ENCODE assay signal across 11 cellular contexts in genomic region chr11:73306069-73306468, GRCh38. TPM values are rescaled to one million over a fixed set of nuclear protein-coding genes. Genes with fewer than 3 reads are reported as not detected.
DNase-seq lines count a peak whose midpoint lies in the region; ATAC-seq, FAIRE-seq and TF ChIP-seq lines count a peak whose summit lies in the region.
"Had no signal": no experiment of that assay in that cellular context is flagged by ENCODE, and none has a peak within 500 bp of the region (broad histone marks: within the 10 kb centered on the region; RNA-seq: fewer than 3 reads in every experiment).

No MANE protein-coding gene starts in this region.

- FAIRE-seq in HepG2 (lab: Jason Lieb, UNC): no peak
- FAIRE-seq: G401.6 had no signal

- 17% methylated on average over 3 of the region's 3 CpGs for WGBS in HepG2 (ENCODE audit: low lambda C conversion rate)
- 63% methylated on average over 1 of the region's 3 CpGs for WGBS in right lobe of liver (ENCODE audit: insufficient coverage, low coverage, low lambda C conversion rate, missing lambda C conversion rate)

- in situ Hi-C loops in HepG2 (cut with HindIII; ENCODE audit: extremely low pct_ligation_motif_present, low pct_unique_long_range_greater_than_20kb): loop anchor here (5.0 kb wide), 1 partner anchor 36 kb away; no protein-coding TSS in a partner anchor

- H3K79me2 ChIP-seq in HepG2 (ENCODE audit: insufficient read depth, low read length): peaks cover 17% of the 10 kb centered on the region

- CTCF ChIA-PET in HepG2 (lab: Yijun Ruan, JAX; ENCODE audit: low intra/inter-chr PET ratio, low total read pairs): interaction anchor here (2.1 to 2.9 kb wide), 2 partner anchors 29 to 54 kb away, joined by 6 to 90 read pairs; no protein-coding TSS in a partner anchor

- H3K27me3 ChIP-seq in HepG2 (ENCODE audit: control insufficient read depth in 1 of 2, insufficient read depth in 2 of 2, low read length in 2 of 2) (peaks cover 0 to 10% of the 10 kb centered on the region in 2 experiments; a peak in 2 of 5 replicates), right lobe of liver (no peaks in the 10 kb centered on the region), breast epithelium (no peaks in the 10 kb centered on the region)

- intact Hi-C loops in HepG2 (cut with micrococcal nuclease; ENCODE audit: unreplicated experiment): no loop called here
- intact Hi-C loops in right lobe of liver (cut with DNase I): no loop called here
- intact Hi-C loops in breast epithelium (cut with DNase I; ENCODE audit: low total_unique reads): no loop called here

- no peak for TF ChIP-seq CTCF in HepG2 (CRISPR knock-in tag; IDR thresholded peaks at IDR 0.05)
- no peak for TF ChIP-seq CTCF in right lobe of liver (IDR thresholded peaks at IDR 0.05)
- TF ChIP-seq CTCF in breast epithelium (IDR thresholded peaks at IDR 0.05): no peak

- TF ChIP-seq POLR2A in HepG2 (IDR thresholded peaks at IDR 0.05; ENCODE audit: insufficient read depth in 1 of 2, low read depth in 2 of 2, low read length in 2 of 2): no peak
- TF ChIP-seq POLR2A in right lobe of liver (IDR thresholded peaks at IDR 0.05): no peak
- TF ChIP-seq POLR2A in breast epithelium (IDR thresholded peaks at IDR 0.05): no peak

- H4K20me1 ChIP-seq in HepG2 (ENCODE audit: insufficient read depth, low read length): no peaks in the 10 kb centered on the region; the same call in 1 of the 2 replicates

- no peak for TF ChIP-seq EP300 in HepG2 (IDR thresholded peaks at IDR 0.05; ENCODE audit: low read depth in 2 of 2, low read length in 2 of 2)
- TF ChIP-seq EP300 in HepG2 (CRISPR knock-in tag; IDR thresholded peaks at IDR 0.05; ENCODE audit: borderline replicate concordance): no peak

- H3K4me1 ChIP-seq in HepG2 (ENCODE audit: insufficient read depth, low read length) (peaks cover 30% of the 10 kb centered on the region), right lobe of liver (peaks cover 0 to 9% (median 3%) of the 10 kb centered on the region in 4 donors), breast epithelium (peaks cover 0 to 6% of the 10 kb centered on the region in 2 donors)

- POLR2A ChIA-PET in HepG2 (lab: Yijun Ruan, JAX): interaction anchor here (5.7 to 6.2 kb wide), 2 partner anchors 21 to 29 kb away, joined by 124 to 205 read pairs; no protein-coding TSS in a partner anchor

- DNase-seq in HepG2 (ENCODE audit: low spot score) (no peak), right lobe of liver (no peak), SKM-1 treated with dmso at 0.1 percent for 144 hours (lab: John Stamatoyannopoulos, UW; ENCODE audit: unreplicated experiment) (peak; percentile 40), iPS-NIHi7 (ENCODE audit: extremely low spot score) (peak; percentile 39), COLO668 (lab: John Stamatoyannopoulos, UW; ENCODE audit: unreplicated experiment) (no peak), NCI-H524 (lab: John Stamatoyannopoulos, UW) (no peak), breast epithelium (ENCODE audit: low spot score in 2 of 2) (no peak), SIG-M5 treated with dmso at 0.1 percent for 504 hours (lab: John Stamatoyannopoulos, UW; ENCODE audit: unreplicated experiment) (no peak)
- DNase-seq: amniotic stem cell, posterior cingulate gyrus had no signal

- 0 out of 2 replicates have a peak overlapping the region, but pooled peaks have one; percentile 96 for H3K4me2 ChIP-seq in HepG2 (ENCODE audit: low read depth, low read length)

- no peak overlapping the region for H2AFZ ChIP-seq in HepG2 (ENCODE audit: low read length)

- H3K27ac ChIP-seq in HepG2 (ENCODE audit: extremely low read length, insufficient read depth, low read length): no peak overlapping the region
- H3K27ac ChIP-seq in right lobe of liver: no peak overlapping the region
- peak overlapping the region in 1 of 2 donors; percentile 99 for H3K27ac ChIP-seq in breast epithelium

- H3K9me3 ChIP-seq in HepG2 (ENCODE audit: low read length) (no peaks in the 10 kb centered on the region), right lobe of liver (no peaks in the 10 kb centered on the region), breast epithelium (no peaks in the 10 kb centered on the region)

- ATAC-seq in HepG2 (no peak), right lobe of liver (no peak)

- BruUV-seq in HepG2 (replicated peaks; lab: Mats Ljungman, UMichigan): no TSS peak

- TF ChIP-seq RAD21 in HepG2 (CRISPR knock-in tag; IDR thresholded peaks at IDR 0.05): no peak

- H3K9ac ChIP-seq in HepG2 (ENCODE audit: insufficient read depth, low read depth, low read length): no peak overlapping the region

- H3K36me3 ChIP-seq in HepG2 (replicated peaks in 1 of 2; ENCODE audit: control insufficient read depth in 1 of 2, insufficient read depth in 2 of 2, low read length in 2 of 2) (no peaks in the 10 kb centered on the region), right lobe of liver (no peaks in the 10 kb centered on the region), breast epithelium (no peaks in the 10 kb centered on the region)

- H3K4me3 ChIP-seq in HepG2 (replicated peaks in 1 of 3; ENCODE audit: insufficient read depth in 1 of 3, low read depth in 2 of 3, low read length in 3 of 3): no peak overlapping the region
- H3K4me3 ChIP-seq in right lobe of liver: no peak overlapping the region
- H3K4me3 ChIP-seq in breast epithelium: no peak overlapping the region

TF ChIP-seq in HepG2, 621 proteins besides CTCF, POLR2A, EP300 and RAD21 (continues in another document):
- TF ChIP-seq MIER2 (CRISPR knock-in tag; IDR thresholded peaks at IDR 0.05) (no peak), RARA (CRISPR knock-in tag; IDR thresholded peaks at IDR 0.05) (no peak), MXD1 (CRISPR knock-in tag; IDR thresholded peaks at IDR 0.05) (no peak), PHF5A (CRISPR knock-in tag; IDR thresholded peaks at IDR 0.05; ENCODE audit: low read depth, unreplicated experiment) (no peak)

RNA-seq across cellular contexts. Expression of gene ARHGEF17, which starts 2.0 kb away (rescaled TPM):
- total RNA-seq in HepG2 (2016; rRNA removed; fragmentation: Illumina TruSeq; extraction: Trizol) (5.7 and 10.7 TPM in 2 replicates), right lobe of liver (1 to 10 TPM; 4.6 to 7.3 (median 5.4) TPM), breast epithelium (10 to 100 TPM; 28.8 to 54.7 (median 38.2) TPM)
- 4.6 and 5.1 TPM in 2 replicates for total RNA-seq in HepG2 (2016; cell fraction: cytosol; rRNA removed; fragmentation: Illumina TruSeq; extraction: Trizol; ENCODE audit: low read depth)
- total RNA-seq in HepG2 (2016; cell fraction: insoluble cytoplasmic fraction; rRNA removed; fragmentation: Illumina TruSeq; extraction: Trizol): 3.7 and 12.1 TPM in 2 replicates
- total RNA-seq in HepG2 (2016; cell fraction: membrane; rRNA removed; fragmentation: Illumina TruSeq; extraction: Trizol): 3.3 and 3.8 TPM in 2 replicates
- total RNA-seq in HepG2 (2016; cell fraction: nucleus; rRNA removed; fragmentation: Illumina TruSeq; extraction: Trizol): 20.3 and 20.6 TPM in 2 replicates
- polyA plus RNA-seq in HepG2 (2011; rRNA removed): 28.8 and 37.7 TPM in 2 replicates
- polyA plus RNA-seq in HepG2 (2011; cell fraction: cytosol; rRNA removed): 7.4 and 13.6 TPM in 2 replicates
- 250 and 318 TPM in 2 replicates for polyA plus RNA-seq in HepG2 (2011; cell fraction: nucleus; rRNA removed)
- 17.9 and 20.3 TPM in 2 replicates for polyA plus RNA-seq in HepG2 (2012)
- 0.35 and 0.64 TPM in 2 replicates for polyA plus RNA-seq in HepG2 (2016; cell fraction: cytosol; fragmentation: Illumina TruSeq; extraction: Trizol; ENCODE audit: low read depth)
- 5.4 and 7.1 TPM in 2 replicates for polyA plus RNA-seq in HepG2 (2016; cell fraction: insoluble cytoplasmic fraction; fragmentation: Illumina TruSeq; extraction: Trizol; ENCODE audit: low read depth)
- 0.76 and 0.94 TPM in 2 replicates for polyA plus RNA-seq in HepG2 (2016; cell fraction: membrane; fragmentation: Illumina TruSeq; extraction: Trizol; ENCODE audit: low read depth)
- polyA plus RNA-seq in HepG2 (2016; cell fraction: nucleus; fragmentation: Illumina TruSeq; extraction: Trizol; ENCODE audit: insufficient read depth, low read depth): 83.1 and 89.4 TPM in 2 replicates
- polyA minus RNA-seq in HepG2 (2011; rRNA and poly(A)+ RNA removed; ENCODE audit: low replicate concordance): 41.7 and 126 TPM in 2 replicates
- polyA minus RNA-seq in HepG2 (2011; cell fraction: cytosol; rRNA and poly(A)+ RNA removed): 13.5 and 20.6 TPM in 2 replicates
- polyA minus RNA-seq in HepG2 (2011; cell fraction: nucleus; rRNA and poly(A)+ RNA removed): 85.9 and 99.9 TPM in 2 replicates

RNA-seq across cellular contexts. Expression of gene P2RY6, which starts 33.9 kb away (rescaled TPM):
- 0.11 and 0.29 TPM in 2 replicates for total RNA-seq in HepG2 (2016; rRNA removed; fragmentation: Illumina TruSeq; extraction: Trizol)
- total RNA-seq in HepG2 (2016; cell fraction: cytosol; rRNA removed; fragmentation: Illumina TruSeq; extraction: Trizol; ENCODE audit: low read depth): 0.10 TPM in 1 of 2 replicates, not detected in the other
- 0.13 and 0.27 TPM in 2 replicates for total RNA-seq in HepG2 (2016; cell fraction: insoluble cytoplasmic fraction; rRNA removed; fragmentation: Illumina TruSeq; extraction: Trizol)
- total RNA-seq in HepG2 (2016; cell fraction: membrane; rRNA removed; fragmentation: Illumina TruSeq; extraction: Trizol): not detected in 2 replicates
- not detected in 2 replicates for total RNA-seq in HepG2 (2016; cell fraction: nucleus; rRNA removed; fragmentation: Illumina TruSeq; extraction: Trizol)
- polyA plus RNA-seq in HepG2 (2011; rRNA removed): 0.09 and 0.29 TPM in 2 replicates
- 0.10 and 0.12 TPM in 2 replicates for polyA plus RNA-seq in HepG2 (2011; cell fraction: cytosol; rRNA removed)
- 0.05 and 0.35 TPM in 2 replicates for polyA plus RNA-seq in HepG2 (2011; cell fraction: nucleus; rRNA removed)
- polyA plus RNA-seq in HepG2 (2012): 0.24 TPM in 1 of 2 replicates, not detected in the other
- polyA plus RNA-seq in HepG2 (2016; cell fraction: cytosol; fragmentation: Illumina TruSeq; extraction: Trizol; ENCODE audit: low read depth): 0.05 and 0.06 TPM in 2 replicates
- 0.10 and 0.20 TPM in 2 replicates for polyA plus RNA-seq in HepG2 (2016; cell fraction: insoluble cytoplasmic fraction; fragmentation: Illumina TruSeq; extraction: Trizol; ENCODE audit: low read depth)
- polyA plus RNA-seq in HepG2 (2016; cell fraction: membrane; fragmentation: Illumina TruSeq; extraction: Trizol; ENCODE audit: low read depth): 0.10 and 0.17 TPM in 2 replicates
- 0.36 and 0.41 TPM in 2 replicates for polyA plus RNA-seq in HepG2 (2016; cell fraction: nucleus; fragmentation: Illumina TruSeq; extraction: Trizol; ENCODE audit: insufficient read depth, low read depth)
- polyA minus RNA-seq in HepG2 (2011; rRNA and poly(A)+ RNA removed; ENCODE audit: low replicate concordance): 0.40 and 1.7 TPM in 2 replicates
- not detected in 2 replicates for polyA minus RNA-seq in HepG2 (2011; cell fraction: cytosol; rRNA and poly(A)+ RNA removed)
- polyA minus RNA-seq in HepG2 (2011; cell fraction: nucleus; rRNA and poly(A)+ RNA removed): 0.12 and 0.26 TPM in 2 replicates
- total RNA-seq in right lobe of liver: 1 to 10 TPM in 1 of 6 experiments, under 1 TPM in 5; 0.24 to 1.8 (median 0.62) TPM
- 1 to 10 TPM; 1.6 to 3.4 (median 1.9) TPM for total RNA-seq in breast epithelium

Comparison
In these comparisons a context has a peak if more than half of its experiments do, and no peak if none do; other contexts are left out.
1. DNase-seq: peak in SKM-1 treated with dmso at 0.1 percent for 144 hours (single experiment) and iPS-NIHi7 (single experiment); none in HepG2 (single experiment), right lobe of liver (0 of 3), COLO668 (single experiment), NCI-H524 (0 of 2), breast epithelium (0 of 2) and SIG-M5 treated with dmso at 0.1 percent for 504 hours (single experiment).